In genomic region chr3:72470899-72471298, GRCh38 we compare ENCODE assay signal across 37 cellular contexts. TPM values are rescaled to one million over a fixed set of nuclear protein-coding genes. Genes with fewer than 3 reads are reported as not detected.
DNase-seq lines count a peak whose midpoint lies in the region; ATAC-seq, FAIRE-seq and TF ChIP-seq lines count a peak whose summit lies in the region.
"Had no signal": no experiment of that assay in that cellular context is flagged by ENCODE, and none has a peak within 500 bp of the region (broad histone marks: within the 10 kb centered on the region; RNA-seq: fewer than 3 reads in every experiment).

No MANE protein-coding gene starts in this region.

- TF ChIP-seq CTCF in HepG2 (CRISPR knock-in tag; IDR thresholded peaks at IDR 0.05) (no peak), right lobe of liver (IDR thresholded peaks at IDR 0.05) (no peak), glutamatergic neuron (IDR thresholded peaks at IDR 0.05; ENCODE audit: partially characterized antibody, unreplicated experiment) (no peak)

- TF ChIP-seq EP300 in HepG2 (IDR thresholded peaks at IDR 0.05; ENCODE audit: low read depth in 2 of 2, low read length in 2 of 2) (no peak), HepG2 (CRISPR knock-in tag; IDR thresholded peaks at IDR 0.05; ENCODE audit: borderline replicate concordance) (no peak)

- DNase-seq in activated naive CD4-positive, alpha-beta T cell treated with anti-CD3 and anti-CD28 coated beads, Interleukin-2, amount 10 ng/mL, durations not matched to agents 7 days and 5 days, result no peak
- no peak for DNase-seq in activated naive CD4-positive, alpha-beta T cell (lab: John Stamatoyannopoulos, UW)
- DNase-seq in HepG2 (ENCODE audit: low spot score) (peak; percentile 41), right lobe of liver (no peak), glutamatergic neuron (peak; percentile 55), retina (peak; percentile 44), NCI-H774 (lab: John Stamatoyannopoulos, UW) (no peak)
- DNase-seq: 8988T; ACHN; AML-193; BE2C; C1 segment of cervical spinal cord; Caco-2; Calu3; CD4-positive, alpha-beta memory T cell; CD4-positive, alpha-beta T cell; CD4-positive, CD25-positive, alpha-beta regulatory T cell; CD8-positive, alpha-beta memory T cell; CD8-positive, alpha-beta T cell; COR-L47; DMS 273 treated with DMSO at 0.1 percent for 48 hours; DMS153; DMS53; DMS79; DMS79 treated with DMSO at 0.1 percent for 48 hours; DND-41; EL had no signal

- H3K4me3 ChIP-seq in HepG2 (replicated peaks in 1 of 3; ENCODE audit: insufficient read depth in 1 of 3, low read depth in 2 of 3, low read length in 3 of 3) (no peak overlapping the region), right lobe of liver (no peak overlapping the region)
- H3K4me3 ChIP-seq: A549; BLaER1; BLaER1 treated with 17β-estradiol and CSF1 and Interleukin-3, amounts not matched to agents 10 nM and 100 nM had no signal

- H3K27me3 Mint-ChIP-seq in activated naive CD4-positive, alpha-beta T cell treated with anti-CD3 and anti-CD28 coated beads, Interleukin-2, amount 10 ng/mL, durations not matched to agents 7 days and 5 days, result peaks cover 3% of the 10 kb centered on the region
- no peaks in the 10 kb centered on the region for H3K27me3 Mint-ChIP-seq in glutamatergic neuron (ENCODE audit: unreplicated experiment)
- H3K27me3 Mint-ChIP-seq: CD4-positive, alpha-beta T cell had no signal

- peak overlapping the region; percentile 15; the same call in 1 of the 2 replicates for H3K4me2 ChIP-seq in HepG2 (ENCODE audit: low read depth, low read length)
- H3K4me2 ChIP-seq: A549; BLaER1; BLaER1 treated with 17β-estradiol and CSF1 and Interleukin-3, amounts not matched to agents 10 nM and 100 nM had no signal

- TF ChIP-seq RAD21 in HepG2 (CRISPR knock-in tag; IDR thresholded peaks at IDR 0.05), result no peak

- no peak overlapping the region for H3K4me3 Mint-ChIP-seq in activated naive CD4-positive, alpha-beta T cell treated with anti-CD3 and anti-CD28 coated beads, Interleukin-2, amount 10 ng/mL, durations not matched to agents 7 days and 5 days
- no peak overlapping the region for H3K4me3 Mint-ChIP-seq in glutamatergic neuron (ENCODE audit: unreplicated experiment)
- H3K4me3 Mint-ChIP-seq: B cell; CD14-positive monocyte; CD4-positive, alpha-beta memory T cell; CD4-positive, alpha-beta T cell; CD4-positive, CD25-positive, alpha-beta regulatory T cell; CD8-positive, alpha-beta memory T cell; CD8-positive, alpha-beta T cell had no signal

- in situ Hi-C loops in HepG2 (cut with HindIII; ENCODE audit: extremely low pct_ligation_motif_present, low pct_unique_long_range_greater_than_20kb), result no loop called here

- no peaks in the 10 kb centered on the region for H3K9me3 Mint-ChIP-seq in activated naive CD4-positive, alpha-beta T cell treated with anti-CD3 and anti-CD28 coated beads, Interleukin-2, amount 10 ng/mL, durations not matched to agents 7 days and 5 days
- H3K9me3 Mint-ChIP-seq in glutamatergic neuron (ENCODE audit: unreplicated experiment), result peaks cover 3% of the 10 kb centered on the region
- H3K9me3 Mint-ChIP-seq: CD4-positive, alpha-beta T cell; CD8-positive, alpha-beta memory T cell; CD8-positive, alpha-beta T cell had no signal

- H3K9me3 ChIP-seq in HepG2 (ENCODE audit: low read length) (no peaks in the 10 kb centered on the region), right lobe of liver (no peaks in the 10 kb centered on the region)
- H3K9me3 ChIP-seq: A549; BE2C; BLaER1; BLaER1 treated with 17β-estradiol and CSF1 and Interleukin-3, amounts not matched to agents 10 nM and 100 nM; Caco-2 had no signal

- POLR2A ChIA-PET in HepG2 (lab: Yijun Ruan, JAX), result no interaction called here

- peaks cover 22% of the 10 kb centered on the region for H3K4me1 ChIP-seq in HepG2 (ENCODE audit: insufficient read depth, low read length)
- peaks cover 0 to 12% (median 5%) of the 10 kb centered on the region in 4 donors for H3K4me1 ChIP-seq in right lobe of liver
- H3K4me1 ChIP-seq: A549; BLaER1; BLaER1 treated with 17β-estradiol and CSF1 and Interleukin-3, amounts not matched to agents 10 nM and 100 nM; Caco-2 had no signal

- H3K27me3 ChIP-seq in HepG2 (ENCODE audit: control insufficient read depth in 1 of 2, insufficient read depth in 2 of 2, low read length in 2 of 2), result no peaks in the 10 kb centered on the region; a peak in 1 of 5 replicates
- H3K27me3 ChIP-seq in right lobe of liver, result no peaks in the 10 kb centered on the region
- H3K27me3 ChIP-seq: BE2C; BLaER1; BLaER1 treated with 17β-estradiol and CSF1 and Interleukin-3, amounts not matched to agents 10 nM and 100 nM had no signal

- H3K27ac ChIP-seq in HepG2 (ENCODE audit: extremely low read length, insufficient read depth, low read length), result no peak overlapping the region
- H3K27ac ChIP-seq in right lobe of liver, result no peak overlapping the region
- H3K27ac ChIP-seq: 22Rv1; A549; BLaER1; BLaER1 treated with 17β-estradiol and CSF1 and Interleukin-3, amounts not matched to agents 10 nM and 100 nM; C4-2B had no signal

- H3K36me3 ChIP-seq in HepG2 (replicated peaks in 1 of 2; ENCODE audit: control insufficient read depth in 1 of 2, insufficient read depth in 2 of 2, low read length in 2 of 2), result no peaks in the 10 kb centered on the region
- H3K36me3 ChIP-seq in right lobe of liver, result no peaks in the 10 kb centered on the region
- H3K36me3 ChIP-seq: BE2C; BLaER1; BLaER1 treated with 17β-estradiol and CSF1 and Interleukin-3, amounts not matched to agents 10 nM and 100 nM had no signal

- H3K4me1 Mint-ChIP-seq in activated naive CD4-positive, alpha-beta T cell treated with anti-CD3 and anti-CD28 coated beads, Interleukin-2, amount 10 ng/mL, durations not matched to agents 7 days and 5 days, result peaks cover 5% of the 10 kb centered on the region
- H3K4me1 Mint-ChIP-seq in glutamatergic neuron (ENCODE audit: low read depth, unreplicated experiment), result peaks cover 12% of the 10 kb centered on the region

- FAIRE-seq in HepG2 (lab: Jason Lieb, UNC), result no peak
- FAIRE-seq: A204.1, A549, D721Med had no signal

- CTCF ChIA-PET in activated naive CD4-positive, alpha-beta T cell treated with anti-CD3 and anti-CD28 coated beads, Interleukin-2, amount 10 ng/mL, durations not matched to agents 7 days and 5 days (lab: Charles Lee), result no interaction called here
- CTCF ChIA-PET in HepG2 (lab: Yijun Ruan, JAX; ENCODE audit: low intra/inter-chr PET ratio, low total read pairs), result no interaction called here

- no TSS peak for BruUV-seq in HepG2 (replicated peaks; lab: Mats Ljungman, UMichigan)

- WGBS in HepG2 (ENCODE audit: low lambda C conversion rate), result 32% methylated on average over 4 of the region's 4 CpGs
- WGBS in right lobe of liver (ENCODE audit: insufficient coverage, low coverage, low lambda C conversion rate, missing lambda C conversion rate), result 85% methylated on average over 4 of the region's 4 CpGs

- H3K79me2 ChIP-seq in HepG2 (ENCODE audit: insufficient read depth, low read length), result no peaks in the 10 kb centered on the region

- H3K9ac ChIP-seq in HepG2 (ENCODE audit: insufficient read depth, low read depth, low read length), result no peak overlapping the region
- H3K9ac ChIP-seq: BLaER1; BLaER1 treated with 17β-estradiol and CSF1 and Interleukin-3, amounts not matched to agents 10 nM and 100 nM had no signal

- no peak overlapping the region for H2AFZ ChIP-seq in HepG2 (ENCODE audit: low read length)

- TF ChIP-seq POLR2A in HepG2 (IDR thresholded peaks at IDR 0.05; ENCODE audit: insufficient read depth in 1 of 2, low read depth in 2 of 2, low read length in 2 of 2), result no peak
- TF ChIP-seq POLR2A in right lobe of liver (IDR thresholded peaks at IDR 0.05), result no peak

- H3K36me3 Mint-ChIP-seq in activated naive CD4-positive, alpha-beta T cell treated with anti-CD3 and anti-CD28 coated beads, Interleukin-2, amount 10 ng/mL, durations not matched to agents 7 days and 5 days, result no peaks in the 10 kb centered on the region
- H3K36me3 Mint-ChIP-seq in glutamatergic neuron (ENCODE audit: unreplicated experiment), result no peaks in the 10 kb centered on the region
- H3K36me3 Mint-ChIP-seq: CD4-positive, alpha-beta memory T cell; CD4-positive, CD25-positive, alpha-beta regulatory T cell; CD8-positive, alpha-beta T cell had no signal

- ATAC-seq in HepG2, result peak; percentile 53; the same call in 2 of the 3 replicates
- ATAC-seq in right lobe of liver, result no peak
- ATAC-seq in GM19463 (IDR thresholded peaks at IDR 0.05; ENCODE audit: unreplicated experiment), result no peak
- ATAC-seq: A549; CD8-positive, alpha-beta T cell had no signal

- H4K20me1 ChIP-seq in HepG2 (ENCODE audit: insufficient read depth, low read length), result no peaks in the 10 kb centered on the region
- H4K20me1 ChIP-seq: BLaER1; BLaER1 treated with 17β-estradiol and CSF1 and Interleukin-3, amounts not matched to agents 10 nM and 100 nM had no signal

- intact Hi-C loops in HepG2 (cut with micrococcal nuclease; ENCODE audit: unreplicated experiment), result no loop called here
- intact Hi-C loops in right lobe of liver (cut with DNase I), result no loop called here

- H3K27ac Mint-ChIP-seq in activated naive CD4-positive, alpha-beta T cell treated with anti-CD3 and anti-CD28 coated beads, Interleukin-2, amount 10 ng/mL, durations not matched to agents 7 days and 5 days, result peak overlapping the region; percentile 37
- H3K27ac Mint-ChIP-seq in glutamatergic neuron (ENCODE audit: unreplicated experiment), result no peak overlapping the region
- H3K27ac Mint-ChIP-seq: B cell; CD14-positive monocyte; CD4-positive, alpha-beta memory T cell; CD4-positive, alpha-beta T cell; CD4-positive, CD25-positive, alpha-beta regulatory T cell; CD8-positive, alpha-beta T cell had no signal

RNA-seq across cellular contexts. Expression of gene RYBP, which starts 24.5 kb away (rescaled TPM):
- total RNA-seq in HepG2 (2016; rRNA removed; fragmentation: Illumina TruSeq; extraction: Trizol) (6.1 and 13.2 TPM in 2 replicates), right lobe of liver (1 to 10 TPM; 4.2 to 8.7 (median 5.4) TPM), glutamatergic neuron (ENCODE audit: unreplicated experiment) (12.2 TPM)
- total RNA-seq in HepG2 (2016; cell fraction: cytosol; rRNA removed; fragmentation: Illumina TruSeq; extraction: Trizol; ENCODE audit: low read depth), result 1.0 and 1.2 TPM in 2 replicates
- 6.3 and 12.2 TPM in 2 replicates for total RNA-seq in HepG2 (2016; cell fraction: insoluble cytoplasmic fraction; rRNA removed; fragmentation: Illumina TruSeq; extraction: Trizol)
- total RNA-seq in HepG2 (2016; cell fraction: membrane; rRNA removed; fragmentation: Illumina TruSeq; extraction: Trizol), result 7.7 and 7.8 TPM in 2 replicates
- 8.8 and 10.1 TPM in 2 replicates for total RNA-seq in HepG2 (2016; cell fraction: nucleus; rRNA removed; fragmentation: Illumina TruSeq; extraction: Trizol)
- polyA plus RNA-seq in HepG2 (2011; rRNA removed), result 8.0 and 10.7 TPM in 2 replicates
- 4.9 and 7.5 TPM in 2 replicates for polyA plus RNA-seq in HepG2 (2011; cell fraction: cytosol; rRNA removed)
- 5.2 and 6.1 TPM in 2 replicates for polyA plus RNA-seq in HepG2 (2011; cell fraction: nucleus; rRNA removed)
- 15.4 and 18.6 TPM in 2 replicates for polyA plus RNA-seq in HepG2 (2012)
- polyA plus RNA-seq in HepG2 (2016; cell fraction: cytosol; fragmentation: Illumina TruSeq; extraction: Trizol; ENCODE audit: low read depth), result 1.4 TPM in 2 replicates
- 16.6 TPM in 2 replicates for polyA plus RNA-seq in HepG2 (2016; cell fraction: insoluble cytoplasmic fraction; fragmentation: Illumina TruSeq; extraction: Trizol; ENCODE audit: low read depth)
- 6.0 and 6.1 TPM in 2 replicates for polyA plus RNA-seq in HepG2 (2016; cell fraction: membrane; fragmentation: Illumina TruSeq; extraction: Trizol; ENCODE audit: low read depth)
- polyA plus RNA-seq in HepG2 (2016; cell fraction: nucleus; fragmentation: Illumina TruSeq; extraction: Trizol; ENCODE audit: insufficient read depth, low read depth), result 13.8 and 14.7 TPM in 2 replicates
- 2.2 and 5.2 TPM in 2 replicates for polyA minus RNA-seq in HepG2 (2011; rRNA and poly(A)+ RNA removed; ENCODE audit: low replicate concordance)
- polyA minus RNA-seq in HepG2 (2011; cell fraction: cytosol; rRNA and poly(A)+ RNA removed), result 13.5 and 13.7 TPM in 2 replicates
- 17.0 and 23.4 TPM in 2 replicates for polyA minus RNA-seq in HepG2 (2011; cell fraction: nucleus; rRNA and poly(A)+ RNA removed)

Comparison
In these comparisons a context has a peak if more than half of its experiments do, and no peak if none do; other contexts are left out.
1. DNase-seq: peak in HepG2 (single experiment), glutamatergic neuron (single experiment) and retina (single experiment); none in activated naive CD4-positive, alpha-beta T cell treated with anti-CD3 and anti-CD28 coated beads, Interleukin-2, amount 10 ng/mL, durations not matched to agents 7 days and 5 days (single experiment), activated naive CD4-positive, alpha-beta T cell (0 of 4), right lobe of liver (0 of 3) and NCI-H774 (single experiment).